Comparison of ENCODE assay signal across 15 cellular contexts in genomic region chr5:135386096-135386495, GRCh38. TPM values are rescaled to one million over a fixed set of nuclear protein-coding genes. Genes with fewer than 3 reads are reported as not detected.
DNase-seq lines count a peak whose midpoint lies in the region; ATAC-seq, FAIRE-seq and TF ChIP-seq lines count a peak whose summit lies in the region.
"Had no signal": no experiment of that assay in that cellular context is flagged by ENCODE, and none has a peak within 500 bp of the region (broad histone marks: within the 10 kb centered on the region; RNA-seq: fewer than 3 reads in every experiment).

No MANE protein-coding gene starts in this region.

- no peaks in the 10 kb centered on the region for H4K20me1 ChIP-seq in mammary epithelial cell (ENCODE audit: insufficient read depth, low read length)
- H4K20me1 ChIP-seq in neural progenitor cell (ENCODE audit: low read depth): peaks cover 82% of the 10 kb centered on the region

- FAIRE-seq in D721Med (lab: Jason Lieb, UNC): no peak

- no peaks in the 10 kb centered on the region for H3K9me3 Mint-ChIP-seq in neural progenitor cell
- H3K9me3 Mint-ChIP-seq: type B pancreatic cell had no signal

- peaks cover 3% of the 10 kb centered on the region for H3K27me3 Mint-ChIP-seq in neural progenitor cell (ENCODE audit: insufficient read depth, low read depth)
- H3K27me3 Mint-ChIP-seq: type B pancreatic cell had no signal

- peaks cover 38% of the 10 kb centered on the region for H3K36me3 Mint-ChIP-seq in neural progenitor cell

- H3K79me2 ChIP-seq in mammary epithelial cell (ENCODE audit: insufficient read depth, low read length) (peaks cover 90% of the 10 kb centered on the region), neural progenitor cell (ENCODE audit: low read depth) (peaks cover 34% of the 10 kb centered on the region)

- 81 to 93% (median 90%) methylated on average over 3 of the region's 3 CpGs for WGBS in heart left ventricle, 4 donors
- 0% methylated on average over 1 of the region's 3 CpGs for WGBS in mammary epithelial cell (ENCODE audit: low coverage, missing lambda C conversion rate)
- WGBS in suprapubic skin: 74% methylated on average over 3 of the region's 3 CpGs

- no peak for TF ChIP-seq CTCF in heart left ventricle (IDR thresholded peaks at IDR 0.05)
- TF ChIP-seq CTCF in mammary epithelial cell (conservative IDR thresholded peaks at IDR 0.05 in 1 of 2, IDR thresholded peaks at IDR 0.05 in 1 of 2; ENCODE audit: extremely low read depth in 1 of 2, insufficient read depth in 1 of 2, low read depth in 1 of 2, low read length in 2 of 2): no peak
- TF ChIP-seq CTCF in suprapubic skin (IDR thresholded peaks at IDR 0.05): no peak
- TF ChIP-seq CTCF in neural progenitor cell (IDR thresholded peaks at IDR 0.05): no peak
- TF ChIP-seq CTCF in D721Med (IDR thresholded peaks at IDR 0.05; ENCODE audit: insufficient read depth, missing control alignments): no peak

- H3K4me1 Mint-ChIP-seq in neural progenitor cell: no peaks in the 10 kb centered on the region

- ATAC-seq in heart left ventricle (peak in 2 of 4 donors; percentile 12 to 21), HG02981 (IDR thresholded peaks at IDR 0.05; ENCODE audit: unreplicated experiment) (no peak)

- DNase-seq in heart left ventricle: no peak
- no peak for DNase-seq in cardiac septum (ENCODE audit: low spot score)
- peak; percentile 93 for DNase-seq in mammary epithelial cell
- DNase-seq in iris pigment epithelial cell (ENCODE audit: low read depth): peak; percentile 45
- no peak for DNase-seq in suprapubic skin (ENCODE audit: low spot score in 2 of 2)
- DNase-seq in neural progenitor cell (ENCODE audit: low spot score): no peak
- DNase-seq in D721Med (ENCODE audit: insufficient read length, low spot score): no peak
- DNase-seq: activated CD4-positive, alpha-beta T cell treated with anti-CD3 and anti-CD28 coated beads, Interleukin-2, amount 50 U/mL, for 1 hour; activated gamma-delta T cell treated with Interleukin-2 at 50 U/mL for 16 hours; DMS79 treated with DMSO at 0.1 percent for 48 hours; NCI-H524 treated with DMSO at 0.1 percent for 48 hours had no signal

- TF ChIP-seq EP300 in suprapubic skin (IDR thresholded peaks at IDR 0.05): no peak

- no peak overlapping the region for H3K4me3 ChIP-seq in heart left ventricle
- no peak overlapping the region for H3K4me3 ChIP-seq in mammary epithelial cell (replicated peaks in 1 of 3; ENCODE audit: insufficient read depth in 1 of 3, low read depth in 2 of 3, low read length in 3 of 3)
- no peak overlapping the region for H3K4me3 ChIP-seq in suprapubic skin
- H3K4me3 ChIP-seq in neural progenitor cell: no peak overlapping the region
- H3K4me3 ChIP-seq: coronary artery, hepatocyte had no signal

- in situ Hi-C loops in mammary epithelial cell (cut with MboI; ENCODE audit: low sequenced_read_pairs in 2 of 2): no loop called here

- H3K27ac ChIP-seq in heart left ventricle (peak overlapping the region in 11 of 12 donors; percentile 14 to 89 (median 62)), mammary epithelial cell (ENCODE audit: insufficient read depth, low read depth, low read length) (peak overlapping the region; percentile 92), suprapubic skin (peak overlapping the region; percentile 50), neural progenitor cell (no peak overlapping the region)

- no peaks in the 10 kb centered on the region for H3K9me3 ChIP-seq in heart left ventricle
- H3K9me3 ChIP-seq in mammary epithelial cell (replicated peaks; ENCODE audit: insufficient read depth, low read length): no peaks in the 10 kb centered on the region
- no peaks in the 10 kb centered on the region for H3K9me3 ChIP-seq in suprapubic skin
- H3K9me3 ChIP-seq in neural progenitor cell (ENCODE audit: low read depth): no peaks in the 10 kb centered on the region

- H3K27me3 ChIP-seq in heart left ventricle (no peaks in the 10 kb centered on the region), mammary epithelial cell (ENCODE audit: insufficient read depth, low read length) (no peaks in the 10 kb centered on the region), suprapubic skin (no peaks in the 10 kb centered on the region), neural progenitor cell (no peaks in the 10 kb centered on the region)
- H3K27me3 ChIP-seq: hepatocyte had no signal

- no peak overlapping the region for H3K27ac Mint-ChIP-seq in neural progenitor cell

- H3K4me1 ChIP-seq in heart left ventricle (peaks cover 19 to 96% (median 79%) of the 10 kb centered on the region in 12 donors), mammary epithelial cell (ENCODE audit: insufficient read depth, low read length) (peaks cover 66% of the 10 kb centered on the region), suprapubic skin (peaks cover 46% of the 10 kb centered on the region), neural progenitor cell (no peaks in the 10 kb centered on the region)

- CTCF ChIA-PET in mammary epithelial cell (lab: Charles Lee; ENCODE audit: low non-redundant PET): no interaction called here

- no peak overlapping the region for H3K4me3 Mint-ChIP-seq in neural progenitor cell
- H3K4me3 Mint-ChIP-seq: type B pancreatic cell had no signal

- no peaks in the 10 kb centered on the region for H3F3A ChIP-seq in neural progenitor cell (ENCODE audit: low read depth)

- no TSS peak for BruUV-seq in mammary epithelial cell (replicated peaks; lab: Mats Ljungman, UMichigan)

- dilution Hi-C loops in mammary epithelial cell (cut with HindIII; ENCODE audit: low sequenced_read_pairs): no loop called here

- TF ChIP-seq POLR2A in heart left ventricle (IDR thresholded peaks at IDR 0.05): no peak
- TF ChIP-seq POLR2A in suprapubic skin (IDR thresholded peaks at IDR 0.05): no peak

- peak overlapping the region; percentile 38 for H3K9ac ChIP-seq in mammary epithelial cell (ENCODE audit: insufficient read depth, low read length)
- H3K9ac ChIP-seq in neural progenitor cell: no peak overlapping the region

- peak overlapping the region; percentile 59 for H3K4me2 ChIP-seq in mammary epithelial cell (ENCODE audit: insufficient read depth, low read depth, low read length)
- H3K4me2 ChIP-seq in neural progenitor cell: no peak overlapping the region
- H3K4me2 ChIP-seq: hepatocyte had no signal

- H2AFZ ChIP-seq in mammary epithelial cell (ENCODE audit: low read depth, low read length) (no peak overlapping the region), neural progenitor cell (replicated peaks) (no peak overlapping the region)
- H2AFZ ChIP-seq: hepatocyte had no signal

- peaks cover 0 to 81% (median 54%) of the 10 kb centered on the region in 9 donors for H3K36me3 ChIP-seq in heart left ventricle
- H3K36me3 ChIP-seq in mammary epithelial cell (ENCODE audit: insufficient read depth, low read length): peaks cover 36% of the 10 kb centered on the region
- H3K36me3 ChIP-seq in suprapubic skin: peaks cover 39% of the 10 kb centered on the region
- H3K36me3 ChIP-seq in neural progenitor cell: no peaks in the 10 kb centered on the region

- intact Hi-C loops in heart left ventricle (cut with DNase I) (no loop called here), cardiac septum (cut with DNase I) (no loop called here), mammary epithelial cell (cut with micrococcal nuclease) (no loop called here)

RNA-seq across cellular contexts. Expression of gene MACROH2A1, which starts 12.9 kb away (rescaled TPM):
- total RNA-seq in heart left ventricle (100 to 1,000 TPM in 5 of 9 donors, 10 to 100 TPM in 4; 86.5 to 170 (median 112) TPM), cardiac septum (112 TPM), mammary epithelial cell (100 to 1,000 TPM; 317 to 416 TPM), suprapubic skin (100 to 1,000 TPM; 196 to 251 (median 209) TPM), neural progenitor cell (ENCODE audit: low replicate concordance) (179 and 227 TPM in 2 replicates)
- polyA plus RNA-seq in heart left ventricle (100 to 1,000 TPM; 111 to 155 TPM), mammary epithelial cell (377 TPM)
- polyA minus RNA-seq in mammary epithelial cell: 255 TPM

Comparison
In these comparisons a context has a peak if more than half of its experiments do, and no peak if none do; other contexts are left out.
1. DNase-seq: peak in mammary epithelial cell (single experiment) and iris pigment epithelial cell (single experiment); none in heart left ventricle (0 of 5), cardiac septum (single experiment), suprapubic skin (0 of 2), neural progenitor cell (single experiment) and D721Med (single experiment).